ENCODE assay signal across 2 cellular contexts in the genomic region with DNA sequence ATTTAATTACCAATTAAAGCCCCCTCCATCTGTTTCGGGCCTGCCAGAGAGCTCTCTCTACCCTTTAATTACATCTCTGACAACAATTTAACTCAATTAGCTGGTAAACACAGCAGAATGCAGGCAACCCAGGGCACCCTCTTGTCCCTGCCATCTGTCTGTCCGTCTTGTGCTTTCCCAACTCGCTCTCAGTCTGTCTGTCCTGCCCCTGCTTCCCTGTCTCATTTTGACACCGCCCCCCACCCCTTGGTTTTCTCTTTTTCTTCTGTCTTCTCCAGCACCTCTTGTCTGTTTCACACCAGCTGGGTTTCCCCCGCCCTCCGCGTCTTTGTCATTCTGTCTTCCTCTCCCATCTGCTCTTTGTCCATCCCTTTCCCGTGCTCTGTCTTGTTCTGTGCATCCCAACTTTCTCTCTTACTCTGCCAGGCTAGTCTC.
A peak's percentile ranks its signal among the peaks of the same experiment; 100 is the strongest.
TF ChIP-seq lines count a peak whose summit lies in the region.

No MANE protein-coding gene starts in this region.

TF ChIP-seq in GM23338, 12 proteins besides CTCF, POLR2A, EP300 and RAD21 (continues in another document):
- TF ChIP-seq, protein P1, sequence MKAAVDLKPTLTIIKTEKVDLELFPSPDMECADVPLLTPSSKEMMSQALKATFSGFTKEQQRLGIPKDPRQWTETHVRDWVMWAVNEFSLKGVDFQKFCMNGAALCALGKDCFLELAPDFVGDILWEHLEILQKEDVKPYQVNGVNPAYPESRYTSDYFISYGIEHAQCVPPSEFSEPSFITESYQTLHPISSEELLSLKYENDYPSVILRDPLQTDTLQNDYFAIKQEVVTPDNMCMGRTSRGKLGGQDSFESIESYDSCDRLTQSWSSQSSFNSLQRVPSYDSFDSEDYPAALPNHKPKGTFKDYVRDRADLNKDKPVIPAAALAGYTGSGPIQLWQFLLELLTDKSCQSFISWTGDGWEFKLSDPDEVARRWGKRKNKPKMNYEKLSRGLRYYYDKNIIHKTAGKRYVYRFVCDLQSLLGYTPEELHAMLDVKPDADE (IDR thresholded peaks at IDR 0.05), result no peak
- TF ChIP-seq NANOG (IDR thresholded peaks at IDR 0.05; ENCODE audit: borderline replicate concordance) (no peak), CREB1 (CRISPR knock-in tag; IDR thresholded peaks at IDR 0.05; ENCODE audit: low read depth) (no peak), STAT1 (IDR thresholded peaks at IDR 0.05; ENCODE audit: unreplicated experiment) (no peak), EZH2phosphoT487 (IDR thresholded peaks at IDR 0.05; ENCODE audit: unreplicated experiment) (no peak), JUNB (IDR thresholded peaks at IDR 0.05; ENCODE audit: unreplicated experiment) (no peak), ZNF331 (CRISPR knock-in tag; IDR thresholded peaks at IDR 0.05; ENCODE audit: low read depth) (no peak), ZNF114 (CRISPR knock-in tag; IDR thresholded peaks at IDR 0.05) (no peak), EZH2 (IDR thresholded peaks at IDR 0.05; ENCODE audit: low read depth, unreplicated experiment) (no peak), POLR2AphosphoS5 (IDR thresholded peaks at IDR 0.05; ENCODE audit: low read depth) (no peak; the same call in 1 of the 2 replicates)
- TF ChIP-seq, protein P2, sequence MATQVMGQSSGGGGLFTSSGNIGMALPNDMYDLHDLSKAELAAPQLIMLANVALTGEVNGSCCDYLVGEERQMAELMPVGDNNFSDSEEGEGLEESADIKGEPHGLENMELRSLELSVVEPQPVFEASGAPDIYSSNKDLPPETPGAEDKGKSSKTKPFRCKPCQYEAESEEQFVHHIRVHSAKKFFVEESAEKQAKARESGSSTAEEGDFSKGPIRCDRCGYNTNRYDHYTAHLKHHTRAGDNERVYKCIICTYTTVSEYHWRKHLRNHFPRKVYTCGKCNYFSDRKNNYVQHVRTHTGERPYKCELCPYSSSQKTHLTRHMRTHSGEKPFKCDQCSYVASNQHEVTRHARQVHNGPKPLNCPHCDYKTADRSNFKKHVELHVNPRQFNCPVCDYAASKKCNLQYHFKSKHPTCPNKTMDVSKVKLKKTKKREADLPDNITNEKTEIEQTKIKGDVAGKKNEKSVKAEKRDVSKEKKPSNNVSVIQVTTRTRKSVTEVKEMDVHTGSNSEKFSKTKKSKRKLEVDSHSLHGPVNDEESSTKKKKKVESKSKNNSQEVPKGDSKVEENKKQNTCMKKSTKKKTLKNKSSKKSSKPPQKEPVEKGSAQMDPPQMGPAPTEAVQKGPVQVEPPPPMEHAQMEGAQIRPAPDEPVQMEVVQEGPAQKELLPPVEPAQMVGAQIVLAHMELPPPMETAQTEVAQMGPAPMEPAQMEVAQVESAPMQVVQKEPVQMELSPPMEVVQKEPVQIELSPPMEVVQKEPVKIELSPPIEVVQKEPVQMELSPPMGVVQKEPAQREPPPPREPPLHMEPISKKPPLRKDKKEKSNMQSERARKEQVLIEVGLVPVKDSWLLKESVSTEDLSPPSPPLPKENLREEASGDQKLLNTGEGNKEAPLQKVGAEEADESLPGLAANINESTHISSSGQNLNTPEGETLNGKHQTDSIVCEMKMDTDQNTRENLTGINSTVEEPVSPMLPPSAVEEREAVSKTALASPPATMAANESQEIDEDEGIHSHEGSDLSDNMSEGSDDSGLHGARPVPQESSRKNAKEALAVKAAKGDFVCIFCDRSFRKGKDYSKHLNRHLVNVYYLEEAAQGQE (IDR thresholded peaks at IDR 0.05; ENCODE audit: unreplicated experiment), result no peak

TF ChIP-seq in GM12878, 131 proteins besides CTCF, POLR2A, EP300 and RAD21:
- TF ChIP-seq ESRRA (IDR thresholded peaks at IDR 0.05; ENCODE audit: low read length), result no peak
- 0 out of 3 replicates have a peak, but pooled peaks of 1 of the 2 experiments have one; percentile 13 for TF ChIP-seq EGR1 (IDR thresholded peaks at IDR 0.05; ENCODE audit: borderline replicate concordance in 1 of 2, low read depth in 2 of 2, low read length in 2 of 2)
- 0 out of 2 replicates have a peak, but pooled peaks have one; percentile 25 for TF ChIP-seq TCF12 (IDR thresholded peaks at IDR 0.05; ENCODE audit: low read depth, low read length)
- 0 out of 2 replicates have a peak, but pooled peaks have one; percentile 13 for TF ChIP-seq BACH1 (IDR thresholded peaks at IDR 0.05; ENCODE audit: borderline replicate concordance)
- peak; percentile 91 for TF ChIP-seq HDGF (IDR thresholded peaks at IDR 0.05)
- TF ChIP-seq, protein P3, sequence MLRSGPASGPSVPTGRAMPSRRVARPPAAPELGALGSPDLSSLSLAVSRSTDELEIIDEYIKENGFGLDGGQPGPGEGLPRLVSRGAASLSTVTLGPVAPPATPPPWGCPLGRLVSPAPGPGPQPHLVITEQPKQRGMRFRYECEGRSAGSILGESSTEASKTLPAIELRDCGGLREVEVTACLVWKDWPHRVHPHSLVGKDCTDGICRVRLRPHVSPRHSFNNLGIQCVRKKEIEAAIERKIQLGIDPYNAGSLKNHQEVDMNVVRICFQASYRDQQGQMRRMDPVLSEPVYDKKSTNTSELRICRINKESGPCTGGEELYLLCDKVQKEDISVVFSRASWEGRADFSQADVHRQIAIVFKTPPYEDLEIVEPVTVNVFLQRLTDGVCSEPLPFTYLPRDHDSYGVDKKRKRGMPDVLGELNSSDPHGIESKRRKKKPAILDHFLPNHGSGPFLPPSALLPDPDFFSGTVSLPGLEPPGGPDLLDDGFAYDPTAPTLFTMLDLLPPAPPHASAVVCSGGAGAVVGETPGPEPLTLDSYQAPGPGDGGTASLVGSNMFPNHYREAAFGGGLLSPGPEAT (IDR thresholded peaks at IDR 0.05; ENCODE audit: low read depth), result peak; percentile 40; the same call in 1 of the 2 replicates
- no peak; the same call in 1 of the 2 replicates for TF ChIP-seq PAX5 (IDR thresholded peaks at IDR 0.05; ENCODE audit: borderline replicate concordance, low read depth, low read length)
- TF ChIP-seq IKZF2 (IDR thresholded peaks at IDR 0.05), result peak; percentile 49 to 76; a peak in 2 of 4 replicates
- peak; percentile 49 for TF ChIP-seq MTA2 (IDR thresholded peaks at IDR 0.05; ENCODE audit: low read depth)
- peak; percentile 72 for TF ChIP-seq NBN (IDR thresholded peaks at IDR 0.05)
- no peak for TF ChIP-seq ZNF24 (IDR thresholded peaks at IDR 0.05)
- TF ChIP-seq IKZF1 (conservative IDR thresholded peaks at IDR 0.05), result 0 out of 2 replicates have a peak, but pooled peaks have one; percentile 22
- TF ChIP-seq RUNX3 (IDR thresholded peaks at IDR 0.05; ENCODE audit: low read length), result no peak
- TF ChIP-seq BCL3 (IDR thresholded peaks at IDR 0.05; ENCODE audit: borderline replicate concordance, insufficient read depth, low read depth, low read length, poor library complexity, severe bottlenecking), result no peak
